Comparison of ENCODE assay signal across 20 cellular contexts in the genomic region with DNA sequence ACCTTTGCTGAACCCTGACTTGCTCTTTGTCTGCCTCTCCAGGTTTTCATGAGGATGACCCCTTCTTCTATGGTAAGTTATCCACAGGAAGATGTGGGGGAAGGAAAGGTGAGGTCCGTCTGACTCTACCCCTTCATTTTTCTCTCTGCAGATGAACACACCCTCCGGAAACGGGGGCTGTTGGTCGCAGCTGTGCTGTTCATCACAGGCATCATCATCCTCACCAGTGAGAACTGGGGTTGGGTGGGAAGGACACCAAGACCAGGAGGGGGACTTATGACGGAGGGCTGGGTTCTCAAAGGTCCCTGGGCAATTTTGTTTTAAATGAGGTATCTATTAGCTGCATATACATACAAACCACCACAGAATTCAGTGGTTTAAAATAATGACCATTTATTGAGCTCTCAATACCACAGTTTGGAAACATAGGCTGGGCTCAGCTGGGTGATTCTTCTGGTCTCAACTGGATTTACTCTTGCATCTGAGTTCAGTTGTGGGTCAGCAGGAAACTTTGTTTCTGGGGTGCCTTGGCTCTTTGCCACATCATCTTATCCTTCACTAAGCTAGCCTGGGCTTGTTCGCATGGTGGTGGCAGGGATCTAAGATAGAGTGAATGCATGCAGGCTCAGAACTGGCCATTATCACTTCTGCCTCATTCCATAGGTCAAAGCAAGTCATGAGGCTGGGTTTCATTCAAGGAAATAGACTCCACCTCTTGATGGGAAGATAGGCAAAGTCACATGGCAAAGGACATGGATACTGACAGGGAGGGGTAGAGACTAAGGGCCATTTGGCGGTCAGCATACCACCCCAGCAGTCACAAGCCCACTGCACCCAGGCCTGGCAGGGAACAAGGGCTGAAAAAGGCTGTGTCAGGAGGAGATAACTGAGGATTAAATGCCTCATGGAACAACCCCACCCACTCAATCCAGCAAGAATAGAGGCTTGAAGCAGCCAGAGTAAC. TPM values are rescaled to one million over a fixed set of nuclear protein-coding genes. Genes with fewer than 3 reads are reported as not detected.
DNase-seq lines count a peak whose midpoint lies in the region; FAIRE-seq and TF ChIP-seq lines count a peak whose summit lies in the region.
"Had no signal": no experiment of that assay in that cellular context is flagged by ENCODE, and none has a peak within 500 bp of the region (broad histone marks: within the 10 kb centered on the region; RNA-seq: fewer than 3 reads in every experiment).

No MANE protein-coding gene starts in this region.

- no peak for DNase-seq in activated CD4-positive, alpha-beta T cell treated with anti-CD3 and anti-CD28 coated beads, Interleukin-2, amount 10 ng/mL, durations not matched to agents 24 days and 14 days
- DNase-seq in activated CD4-positive, alpha-beta T cell treated with anti-CD3 and anti-CD28 coated beads for 1 hour = no peak
- DNase-seq in RWPE1 (ENCODE audit: low spot score) (no peak), bronchial epithelial cell (ENCODE audit: low read depth) (peak; percentile 50), sigmoid colon (peak; percentile 20), HCEC 1CT (no peak), mucosa of gallbladder (ENCODE audit: low spot score) (no peak), COR-L47 (lab: John Stamatoyannopoulos, UW) (no peak)
- DNase-seq: adrenal gland, cortex of kidney, DMS79, kidney glomerular epithelial cell, NCI-H1436 treated with DMSO at 0.1 percent for 48 hours, SJCRH30, small intestine, uterus had no signal

- WGBS in sigmoid colon, 2 donors = 92 to 96% methylated on average over 7 of the region's 7 CpGs

- H3K4me3 Mint-ChIP-seq in activated CD4-positive, alpha-beta T cell treated with anti-CD3 and anti-CD28 coated beads, Interleukin-2, amount 10 ng/mL, durations not matched to agents 24 days and 14 days = peak overlapping the region; percentile 32

- peaks cover 6 to 15% (median 12%) of the 10 kb centered on the region in 4 donors for H3K9me3 ChIP-seq in sigmoid colon
- H3K9me3 ChIP-seq: uterus had no signal

- FAIRE-seq in bronchial epithelial cell (lab: Jason Lieb, UNC) = peak; percentile 86
- FAIRE-seq: A549, frontal cortex, small intestine had no signal

- intact Hi-C loops in activated CD4-positive, alpha-beta T cell treated with anti-CD3 and anti-CD28 coated beads, Interleukin-2, amount 10 ng/mL, durations not matched to agents 24 days and 14 days (cut with micrococcal nuclease) = no loop called here
- intact Hi-C loops in sigmoid colon (cut with DNase I) = no loop called here

- peak overlapping the region; percentile 84 for H3K27ac Mint-ChIP-seq in activated CD4-positive, alpha-beta T cell treated with anti-CD3 and anti-CD28 coated beads, Interleukin-2, amount 10 ng/mL, durations not matched to agents 24 days and 14 days

- no peaks in the 10 kb centered on the region for H3K4me1 ChIP-seq in sigmoid colon
- H3K4me1 ChIP-seq: adrenal gland, SJCRH30, uterus had no signal

- H3K27me3 ChIP-seq in bronchial epithelial cell (ENCODE audit: control insufficient read depth, insufficient read depth, low read length) (no peaks in the 10 kb centered on the region), sigmoid colon (no peaks in the 10 kb centered on the region)
- H3K27me3 ChIP-seq: adrenal gland, SJCRH30, uterus had no signal

- peak overlapping the region; percentile 38 for H3K27ac ChIP-seq in RWPE1
- no peak overlapping the region for H3K27ac ChIP-seq in sigmoid colon
- H3K27ac ChIP-seq: A549, adrenal gland, SJCRH30, uterus had no signal

- H3K4me3 ChIP-seq in bronchial epithelial cell (ENCODE audit: low read depth, low read length) (no peak overlapping the region), sigmoid colon (no peak overlapping the region)
- H3K4me3 ChIP-seq: A549, adrenal gland, SJCRH30, uterus had no signal

- peaks cover 32% of the 10 kb centered on the region for H3K4me1 Mint-ChIP-seq in activated CD4-positive, alpha-beta T cell treated with anti-CD3 and anti-CD28 coated beads, Interleukin-2, amount 10 ng/mL, durations not matched to agents 24 days and 14 days

- peaks cover 90% of the 10 kb centered on the region for H3K36me3 Mint-ChIP-seq in activated CD4-positive, alpha-beta T cell treated with anti-CD3 and anti-CD28 coated beads, Interleukin-2, amount 10 ng/mL, durations not matched to agents 24 days and 14 days (ENCODE audit: low read depth)

- TF ChIP-seq POLR2A in sigmoid colon (IDR thresholded peaks at IDR 0.05) = no peak

- TF ChIP-seq EP300 in sigmoid colon (IDR thresholded peaks at IDR 0.05) = no peak

- H3K9me3 Mint-ChIP-seq in activated CD4-positive, alpha-beta T cell treated with anti-CD3 and anti-CD28 coated beads, Interleukin-2, amount 10 ng/mL, durations not matched to agents 24 days and 14 days = peaks cover 30% of the 10 kb centered on the region

- POLR2A ChIA-PET in RWPE1 (lab: Yijun Ruan, JAX; ENCODE audit: low non-redundant PET) = no interaction called here

- no peaks in the 10 kb centered on the region for H3K27me3 Mint-ChIP-seq in activated CD4-positive, alpha-beta T cell treated with anti-CD3 and anti-CD28 coated beads, Interleukin-2, amount 10 ng/mL, durations not matched to agents 24 days and 14 days

- TF ChIP-seq CTCF in RWPE1 (conservative IDR thresholded peaks at IDR 0.05; ENCODE audit: low read depth) (no peak), bronchial epithelial cell (IDR thresholded peaks at IDR 0.05; ENCODE audit: insufficient read depth, low read length, severe bottlenecking) (no peak), sigmoid colon (IDR thresholded peaks at IDR 0.05) (no peak)

- CTCF ChIA-PET in RWPE1 (lab: Yijun Ruan, JAX) = no interaction called here

- H3K36me3 ChIP-seq in bronchial epithelial cell (ENCODE audit: control insufficient read depth, insufficient read depth, low read length) (peaks cover 12% of the 10 kb centered on the region), sigmoid colon (peaks cover 0 to 38% (median 10%) of the 10 kb centered on the region in 4 donors)
- H3K36me3 ChIP-seq: adrenal gland, SJCRH30, uterus had no signal

RNA-seq across cellular contexts. Expression of a gene that starts 11.8 kb away (rescaled TPM):
- 273 and 286 TPM in 2 replicates for total RNA-seq in activated CD4-positive, alpha-beta T cell treated with anti-CD3 and anti-CD28 coated beads, Interleukin-2, amount 10 ng/mL, durations not matched to agents 24 days and 14 days
- 11.3 and 12.4 TPM in 2 replicates for total RNA-seq in bronchial epithelial cell
- 10 to 100 TPM; 20.1 to 32.4 (median 28.8) TPM for total RNA-seq in sigmoid colon
- 100 to 1,000 TPM in 1 of 3 donors, 10 to 100 TPM in 2; 18.5 to 102 (median 27.0) TPM for polyA plus RNA-seq in sigmoid colon
- 88.4 TPM for total RNA-seq in mucosa of gallbladder
- total RNA-seq: frontal cortex had no signal
- polyA plus RNA-seq: neural cell had no signal

RNA-seq across cellular contexts. Expression of a gene that starts 23.3 kb away (rescaled TPM):
- 0.23 TPM in 1 of 2 replicates, not detected in the other for total RNA-seq in activated CD4-positive, alpha-beta T cell treated with anti-CD3 and anti-CD28 coated beads, Interleukin-2, amount 10 ng/mL, durations not matched to agents 24 days and 14 days
- not detected in 2 replicates for total RNA-seq in bronchial epithelial cell
- 1 to 10 TPM in 1 of 4 donors, not detected in 3; 3.3 TPM for total RNA-seq in sigmoid colon
- polyA plus RNA-seq in sigmoid colon = 1 to 10 TPM in 1 of 3 donors, not detected in 2; 1.7 TPM
- total RNA-seq in mucosa of gallbladder = not detected
- total RNA-seq: adrenal gland, SJCRH30 had no signal
- polyA plus RNA-seq: A549 had no signal

RNA-seq across cellular contexts. Expression of a gene that starts 27.8 kb away (rescaled TPM):
- 0.79 TPM in 1 of 2 replicates, not detected in the other for total RNA-seq in activated CD4-positive, alpha-beta T cell treated with anti-CD3 and anti-CD28 coated beads, Interleukin-2, amount 10 ng/mL, durations not matched to agents 24 days and 14 days
- total RNA-seq in bronchial epithelial cell (not detected in 2 replicates), sigmoid colon (100 to 1,000 TPM in 1 of 4 donors, 10 to 100 TPM in 3; 39.1 to 107 (median 44.6) TPM), mucosa of gallbladder (94.0 TPM)
- polyA plus RNA-seq in sigmoid colon = 10 to 100 TPM in 2 of 3 donors, 1 to 10 TPM in 1; 6.0 to 57.7 (median 15.0) TPM
- total RNA-seq: frontal cortex, H4, SJCRH30 had no signal
- polyA plus RNA-seq: A549, neural cell had no signal

RNA-seq across cellular contexts. Expression of a gene that starts 31.5 kb away (rescaled TPM):
- total RNA-seq in activated CD4-positive, alpha-beta T cell treated with anti-CD3 and anti-CD28 coated beads, Interleukin-2, amount 10 ng/mL, durations not matched to agents 24 days and 14 days = 0.07 and 0.16 TPM in 2 replicates
- total RNA-seq in bronchial epithelial cell (not detected in 2 replicates), sigmoid colon (10 to 100 TPM; 29.0 to 47.1 (median 35.1) TPM), mucosa of gallbladder (8.9 TPM)
- polyA plus RNA-seq in sigmoid colon = 10 to 100 TPM in 1 of 3 donors, 1 to 10 TPM in 2; 4.2 to 35.7 (median 9.0) TPM
- total RNA-seq: H4, SJCRH30 had no signal

RNA-seq across cellular contexts. Expression of a gene that starts 50.8 kb away (rescaled TPM):
- total RNA-seq in activated CD4-positive, alpha-beta T cell treated with anti-CD3 and anti-CD28 coated beads, Interleukin-2, amount 10 ng/mL, durations not matched to agents 24 days and 14 days = not detected in 2 replicates
- total RNA-seq in bronchial epithelial cell (309 and 548 TPM in 2 replicates), sigmoid colon (10 to 100 TPM in 2 of 4 donors, 1 to 10 TPM in 2; 3.7 to 15.3 (median 8.2) TPM), mucosa of gallbladder (139 TPM)
- polyA plus RNA-seq in sigmoid colon = 1,000 to 10,000 TPM; 2,472 to 3,333 (median 2,871) TPM
- total RNA-seq: frontal cortex, H4, SJCRH30 had no signal
- polyA plus RNA-seq: neural cell had no signal

Comparison
In these comparisons a context has a peak if more than half of its experiments do, and no peak if none do; other contexts are left out.
1. DNase-seq: peak in bronchial epithelial cell (single experiment) and sigmoid colon (single experiment); none in activated CD4-positive, alpha-beta T cell treated with anti-CD3 and anti-CD28 coated beads, Interleukin-2, amount 10 ng/mL, durations not matched to agents 24 days and 14 days (single experiment), activated CD4-positive, alpha-beta T cell treated with anti-CD3 and anti-CD28 coated beads for 1 hour (single experiment), RWPE1 (single experiment), HCEC 1CT (single experiment), mucosa of gallbladder (single experiment) and COR-L47 (single experiment).
2. RNA of a gene that starts 27.8 kb away (total RNA-seq): 94.0 TPM in mucosa of gallbladder (single experiment) and 39.1 to 107 TPM in sigmoid colon; 0.79 TPM in activated CD4-positive, alpha-beta T cell treated with anti-CD3 and anti-CD28 coated beads, Interleukin-2, amount 10 ng/mL, durations not matched to agents 24 days and 14 days and not detected in bronchial epithelial cell; every median in the first group is over 10 times any median in the second.